In genomic region chr5:88719434-88719833, GRCh38 we compare ENCODE assay signal across 20 cellular contexts.
"Had no signal": no experiment of that assay in that cellular context is flagged by ENCODE, and none has a peak within 500 bp of the region (broad histone marks: within the 10 kb centered on the region; RNA-seq: fewer than 3 reads in every experiment).

No MANE protein-coding gene starts in this region.

- H3K4me3 ChIP-seq: colonic mucosa, heart left ventricle, spleen, thoracic aorta, transverse colon had no signal

- ATAC-seq: heart left ventricle; left lobe of liver; naive thymus-derived CD8-positive, alpha-beta T cell; sciatic nerve; stimulated activated naive B cell treated with anti-CD40 and anti-IgM and Interleukin-4, amounts not matched to agents 10 μg/mL and 1 μg/mL and 100 μg/mL, for 72 hours; stimulated activated naive CD8-positive, alpha-beta T cell treated with anti-CD3 and anti-CD28 coated beads, Interleukin-15, amount 100 ng/mL, for 72 hours had no signal

- DNase-seq: colonic mucosa; dermis blood vessel endothelial cell; effector CD4-positive, alpha-beta T cell; foreskin melanocyte; heart left ventricle; hippocampal formation; kidney glomerular epithelial cell; mammary epithelial cell; naive thymus-derived CD8-positive, alpha-beta T cell; spleen; stimulated activated CD4-positive, alpha-beta T cell treated with anti-CD3 and anti-CD28 coated beads, Interleukin-15, amount 100 ng/mL, for 24 hours; stimulated activated CD4-positive, alpha-beta T cell treated with anti-CD3 and anti-CD28 coated beads, Interleukin-2, amount 100 ng/mL, for 24 hours; stimulated activated CD4-positive, alpha-beta T cell treated with anti-CD3 and anti-CD28 coated beads, Interleukin-4, amount 100 ng/mL, for 4 hours; stimulated activated naive B cell treated with anti-CD40 and anti-IgM and Interleukin-4, amounts not matched to agents 10 μg/mL and 1 μg/mL and 100 μg/mL, for 72 hours; stimulated activated naive CD8-positive, alpha-beta T cell treated with anti-CD3 and anti-CD28 coated beads, Interleukin-15, amount 100 ng/mL, for 72 hours; transverse colon had no signal

- H3K27me3 ChIP-seq: colonic mucosa, heart left ventricle, neutrophil, spleen, transverse colon had no signal

- H3K27ac ChIP-seq: colonic mucosa, heart left ventricle, neutrophil, spleen, thoracic aorta, transverse colon had no signal
